ENCODE assay signal across 10 cellular contexts in the genomic region with DNA sequence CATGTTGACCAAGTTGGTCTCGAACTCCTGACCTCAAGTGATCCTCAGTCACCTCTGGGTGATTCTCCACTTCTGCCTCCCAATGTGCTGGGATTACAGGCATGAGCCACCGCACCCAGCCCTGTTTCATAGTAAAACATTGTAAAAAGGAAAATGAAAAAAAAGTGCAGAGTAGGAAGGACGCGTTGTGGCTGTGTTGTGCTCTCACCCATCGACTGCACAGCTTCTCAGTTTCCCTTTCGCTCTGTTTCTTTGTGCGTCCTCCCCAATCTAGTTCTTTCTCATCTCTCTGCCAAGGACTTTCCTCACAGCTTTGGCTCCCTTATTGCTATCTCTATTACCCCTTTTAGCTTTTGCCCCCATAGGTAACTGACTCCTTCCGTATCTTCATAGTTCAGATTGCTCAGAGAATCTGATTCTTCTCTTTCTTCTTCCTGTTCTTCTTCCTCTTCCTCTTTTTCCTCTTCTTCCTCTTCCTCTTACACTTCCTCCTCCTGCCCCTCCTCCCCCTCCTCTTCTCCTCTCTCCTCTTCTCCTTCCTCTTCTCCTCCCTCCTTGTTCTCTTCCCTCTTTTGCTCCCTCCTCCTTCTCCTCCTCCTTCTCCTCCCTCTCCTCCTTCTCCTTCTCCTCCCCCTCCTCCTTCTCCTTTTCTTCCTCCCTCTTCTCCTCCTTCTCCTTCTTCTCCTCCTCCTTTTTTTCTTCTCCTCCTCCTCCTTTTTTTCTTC.
DNase-seq lines count a peak whose midpoint lies in the region; ATAC-seq and TF ChIP-seq lines count a peak whose summit lies in the region.
"Had no signal": no experiment of that assay in that cellular context is flagged by ENCODE, and none has a peak within 500 bp of the region (broad histone marks: within the 10 kb centered on the region; RNA-seq: fewer than 3 reads in every experiment).

No MANE protein-coding gene starts in this region.

- TF ChIP-seq CTCF in colonic mucosa (IDR thresholded peaks at IDR 0.05), result no peak
- no peak for TF ChIP-seq CTCF in testis (IDR thresholded peaks at IDR 0.05)
- no peak for TF ChIP-seq CTCF in nephron progenitor cell (IDR thresholded peaks at IDR 0.05)

- H3K27me3 ChIP-seq in CD8-positive, alpha-beta memory T cell (ENCODE audit: insufficient read depth, low read length, poor library complexity, severe bottlenecking), result no peaks in the 10 kb centered on the region
- no peaks in the 10 kb centered on the region for H3K27me3 ChIP-seq in colonic mucosa
- no peaks in the 10 kb centered on the region for H3K27me3 ChIP-seq in testis

- no peak overlapping the region for H3K9ac ChIP-seq in colonic mucosa (ENCODE audit: low read depth in 2 of 2, low read length in 2 of 2)

- H3K27me3 Mint-ChIP-seq in CD8-positive, alpha-beta memory T cell, result peaks cover 2 to 8% of the 10 kb centered on the region in 2 donors
- peaks cover 16 to 20% of the 10 kb centered on the region in 2 donors for H3K27me3 Mint-ChIP-seq in T-cell
- peaks cover 60% of the 10 kb centered on the region for H3K27me3 Mint-ChIP-seq in nephron progenitor cell (ENCODE audit: low read depth, poor library complexity)

- CTCF ChIA-PET in CD8-positive, alpha-beta memory T cell (lab: Charles Lee), result interaction anchor here (0.8 kb wide), 1 partner anchor 73 kb away, joined by 3 read pairs; no protein-coding TSS in a partner anchor
- CTCF ChIA-PET in T-cell (lab: Charles Lee), result no interaction called here

- peak overlapping the region; percentile 41 for H3K4me3 ChIP-seq in CD8-positive, alpha-beta memory T cell (ENCODE audit: low read length)
- H3K4me3 ChIP-seq in colonic mucosa (no peak overlapping the region), testis (no peak overlapping the region)
- H3K4me3 ChIP-seq: thoracic aorta had no signal

- no peaks in the 10 kb centered on the region for H3K9me3 ChIP-seq in CD8-positive, alpha-beta memory T cell (ENCODE audit: low read length)
- H3K9me3 ChIP-seq in colonic mucosa (no peaks in the 10 kb centered on the region), testis (no peaks in the 10 kb centered on the region)
- H3K9me3 ChIP-seq: thoracic aorta had no signal

- WGBS in testis, 2 donors, result 89 to 91% methylated on average over 8 of the region's 8 CpGs

- no peaks in the 10 kb centered on the region for H3K4me1 ChIP-seq in CD8-positive, alpha-beta memory T cell (ENCODE audit: insufficient read depth, low read length)
- H3K4me1 ChIP-seq in colonic mucosa (no peaks in the 10 kb centered on the region), testis (peaks cover 4% of the 10 kb centered on the region)

- ATAC-seq in GM19025 (IDR thresholded peaks at IDR 0.05; ENCODE audit: low read depth, unreplicated experiment) (peak; percentile 45), HG02938 (IDR thresholded peaks at IDR 0.05; ENCODE audit: unreplicated experiment) (peak; percentile 69), T-cell (replicated peaks in 1 of 4) (no peak), HG03457 (IDR thresholded peaks at IDR 0.05; ENCODE audit: unreplicated experiment) (no peak)

- H3K36me3 Mint-ChIP-seq in CD8-positive, alpha-beta memory T cell, result peaks cover 0 to 4% (median 0%) of the 10 kb centered on the region in 3 donors
- H3K36me3 Mint-ChIP-seq in T-cell (no peaks in the 10 kb centered on the region), nephron progenitor cell (ENCODE audit: low read depth) (no peaks in the 10 kb centered on the region)

- H3K4me1 Mint-ChIP-seq in CD8-positive, alpha-beta memory T cell, result peaks cover 11 to 24% (median 17%) of the 10 kb centered on the region in 3 donors
- H3K4me1 Mint-ChIP-seq in T-cell, result peaks cover 11 to 13% (median 11%) of the 10 kb centered on the region in 3 donors
- peaks cover 22% of the 10 kb centered on the region for H3K4me1 Mint-ChIP-seq in nephron progenitor cell

- no peak for TF ChIP-seq POLR2A in testis (IDR thresholded peaks at IDR 0.05)

- H3K9me3 Mint-ChIP-seq in CD8-positive, alpha-beta memory T cell, result no peaks in the 10 kb centered on the region
- H3K9me3 Mint-ChIP-seq in T-cell, result no peaks in the 10 kb centered on the region
- H3K9me3 Mint-ChIP-seq in nephron progenitor cell, result no peaks in the 10 kb centered on the region

- H3K27ac Mint-ChIP-seq in CD8-positive, alpha-beta memory T cell, result peak overlapping the region in 7 of 8 donors; percentile 47 to 94 (median 71)
- H3K27ac Mint-ChIP-seq in T-cell, result peak overlapping the region in 1 of 2 donors; percentile 5
- H3K27ac Mint-ChIP-seq in nephron progenitor cell, result no peak overlapping the region

- intact Hi-C loops in colonic mucosa (cut with DNase I) (no loop called here), testis (cut with DNase I; ENCODE audit: low total_unique reads) (no loop called here)

- H3K27ac ChIP-seq in CD8-positive, alpha-beta memory T cell (ENCODE audit: low read depth, low read length), result no peak overlapping the region
- H3K27ac ChIP-seq in colonic mucosa, result no peak overlapping the region
- H3K27ac ChIP-seq in testis, result no peak overlapping the region
- H3K27ac ChIP-seq: thoracic aorta had no signal

- H3K36me3 ChIP-seq in CD8-positive, alpha-beta memory T cell (ENCODE audit: insufficient read depth, low read length), result no peaks in the 10 kb centered on the region
- H3K36me3 ChIP-seq in colonic mucosa (no peaks in the 10 kb centered on the region), testis (ENCODE audit: low read depth, missing control alignments) (no peaks in the 10 kb centered on the region)
- H3K36me3 ChIP-seq: thoracic aorta had no signal

- H3K4me3 Mint-ChIP-seq in CD8-positive, alpha-beta memory T cell, result peak overlapping the region; percentile 64 to 89 (median 76)
- H3K4me3 Mint-ChIP-seq in T-cell, result peak overlapping the region; percentile 28 to 47 (median 44)
- no peak overlapping the region for H3K4me3 Mint-ChIP-seq in nephron progenitor cell

- no peak for DNase-seq in CD8-positive, alpha-beta memory T cell
- DNase-seq in T-cell (no peak), colonic mucosa (no peak), testis (no peak), nephron progenitor cell (no peak)
- DNase-seq: activated CD8-positive, alpha-beta memory T cell treated with anti-CD3 and anti-CD28 coated beads, Interleukin-2, amount 50 U/mL, for 4 hours had no signal

- POLR2A ChIA-PET in CD8-positive, alpha-beta memory T cell (lab: Charles Lee), result interaction anchor here (1.6 kb wide), 1 partner anchor 122 kb away, joined by 5 read pairs; the partner anchor contains the start of gene TAMM41
- POLR2A ChIA-PET in T-cell (lab: Charles Lee), result no interaction called here

Comparison
In these comparisons a context has a peak if more than half of its experiments do, and no peak if none do; other contexts are left out.
1. ATAC-seq: peak in GM19025 (single experiment) and HG02938 (single experiment); none in T-cell (0 of 4) and HG03457 (single experiment).